8 cellular contexts compared by ENCODE assay signal in the genomic region with DNA sequence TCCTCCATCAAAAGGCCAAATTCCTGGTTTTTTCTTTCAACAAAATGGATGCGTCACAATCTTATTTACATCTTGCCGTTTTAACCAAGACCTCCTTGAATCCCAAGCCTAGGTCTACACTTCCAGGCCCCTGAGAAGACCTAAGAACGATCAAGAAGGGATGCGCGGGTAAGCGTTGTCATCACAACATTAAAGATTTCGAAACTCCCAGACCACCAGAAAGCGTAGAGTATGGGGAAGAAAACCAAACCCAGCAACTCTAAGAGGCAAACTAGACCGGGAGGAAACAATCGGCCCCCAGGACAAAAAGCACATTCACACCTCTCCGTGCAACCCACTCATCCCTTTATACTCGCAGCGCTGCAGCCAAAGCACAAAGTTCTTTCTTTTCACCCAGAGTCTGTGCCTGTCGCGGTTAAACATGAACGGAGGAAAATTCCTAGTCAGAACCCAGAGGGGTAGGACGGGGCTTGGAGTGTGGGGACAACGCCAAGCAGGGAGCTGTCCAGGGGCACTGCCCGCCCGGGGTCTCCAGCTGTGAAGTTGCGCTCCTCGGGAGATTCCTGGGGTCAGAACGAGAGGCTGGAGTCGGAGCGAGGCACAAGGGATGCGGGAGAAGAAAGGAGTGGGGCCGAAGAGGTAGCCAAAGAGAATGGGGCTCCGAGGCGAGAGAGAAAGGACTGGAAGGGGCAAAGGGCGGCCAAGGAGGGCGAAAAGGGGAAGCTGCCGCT. TPM values are rescaled to one million over a fixed set of nuclear protein-coding genes. Genes with fewer than 3 reads are reported as not detected.
DNase-seq lines count a peak whose midpoint lies in the region; ATAC-seq, FAIRE-seq and TF ChIP-seq lines count a peak whose summit lies in the region.

No MANE protein-coding gene starts in this region.

- H4K20me1 ChIP-seq in mammary epithelial cell (ENCODE audit: insufficient read depth, low read length): no peaks in the 10 kb centered on the region

- FAIRE-seq in frontal cortex (lab: Jason Lieb, UNC): no peak

- peak overlapping the region; percentile 48 for H2AFZ ChIP-seq in mammary epithelial cell (ENCODE audit: low read depth, low read length)

- TF ChIP-seq EP300 in suprapubic skin (IDR thresholded peaks at IDR 0.05): no peak

- peak overlapping the region; percentile 76 to 99 (median 97) for H3K4me3 ChIP-seq in mammary epithelial cell (replicated peaks in 1 of 3; ENCODE audit: insufficient read depth in 1 of 3, low read depth in 2 of 3, low read length in 3 of 3)
- H3K4me3 ChIP-seq in suprapubic skin: peak overlapping the region; percentile 76

- H3K36me3 ChIP-seq in mammary epithelial cell (ENCODE audit: insufficient read depth, low read length) (peaks cover 4% of the 10 kb centered on the region), suprapubic skin (peaks cover 6% of the 10 kb centered on the region)

- H3K4me1 ChIP-seq in mammary epithelial cell (ENCODE audit: insufficient read depth, low read length): peaks cover 45% of the 10 kb centered on the region
- H3K4me1 ChIP-seq in suprapubic skin: peaks cover 54% of the 10 kb centered on the region

- in situ Hi-C loops in mammary epithelial cell (cut with MboI; ENCODE audit: low sequenced_read_pairs in 2 of 2): loop anchor here (5.0 to 25.0 kb wide), 3 partner anchors 102 to 402 kb away; partner anchors contain the start of gene FITM2 (in 1 of the 2)

- peak overlapping the region; percentile 97 for H3K27ac ChIP-seq in mammary epithelial cell (ENCODE audit: insufficient read depth, low read depth, low read length)
- H3K27ac ChIP-seq in suprapubic skin: peak overlapping the region; percentile 98

- peak overlapping the region; percentile 98 for H3K9ac ChIP-seq in mammary epithelial cell (ENCODE audit: insufficient read depth, low read length)

- peaks cover 62% of the 10 kb centered on the region for H3K79me2 ChIP-seq in mammary epithelial cell (ENCODE audit: insufficient read depth, low read length)

- dilution Hi-C loops in mammary epithelial cell (cut with HindIII; ENCODE audit: low sequenced_read_pairs): no loop called here

- intact Hi-C loops in mammary epithelial cell (cut with micrococcal nuclease): loop anchor here (2.0 to 10.0 kb wide), 3 partner anchors 23 to 525 kb away; partner anchors contain the start of gene JPH2

- CTCF ChIA-PET in mammary epithelial cell (lab: Charles Lee; ENCODE audit: low non-redundant PET): no interaction called here

- H3K4me2 ChIP-seq in mammary epithelial cell (ENCODE audit: insufficient read depth, low read depth, low read length): peak overlapping the region; percentile 93

- TF ChIP-seq CTCF in mammary epithelial cell (conservative IDR thresholded peaks at IDR 0.05 in 1 of 2, IDR thresholded peaks at IDR 0.05 in 1 of 2; ENCODE audit: extremely low read depth in 1 of 2, insufficient read depth in 1 of 2, low read depth in 1 of 2, low read length in 2 of 2) (no peak), suprapubic skin (IDR thresholded peaks at IDR 0.05) (no peak)

- H3K9me3 ChIP-seq in mammary epithelial cell (replicated peaks; ENCODE audit: insufficient read depth, low read length) (no peaks in the 10 kb centered on the region), suprapubic skin (no peaks in the 10 kb centered on the region)

- H3K27me3 ChIP-seq in mammary epithelial cell (ENCODE audit: insufficient read depth, low read length): no peaks in the 10 kb centered on the region
- no peaks in the 10 kb centered on the region for H3K27me3 ChIP-seq in suprapubic skin

- ATAC-seq in left lobe of liver (peak; percentile 5), GM21423 (IDR thresholded peaks at IDR 0.05; ENCODE audit: unreplicated experiment) (no peak)

- peak; percentile 28 for DNase-seq in stimulated activated CD4-positive, alpha-beta T cell treated with anti-CD3 and anti-CD28 coated beads, Interleukin-4, amount 100 ng/mL, for 24 hours
- DNase-seq in stimulated activated CD4-positive, alpha-beta T cell treated with anti-CD3 and anti-CD28 coated beads, Interleukin-2, amount 100 ng/mL, for 48 hours: no peak
- peak; percentile 71 for DNase-seq in NOMO-1 treated with DMSO at 0.1 percent for 48 hours (lab: John Stamatoyannopoulos, UW; ENCODE audit: unreplicated experiment)
- no peak for DNase-seq in mammary epithelial cell
- DNase-seq in left lobe of liver (ENCODE audit: low spot score): no peak
- DNase-seq in suprapubic skin (ENCODE audit: low spot score in 2 of 2): peak in 1 of 2 donors; percentile 82
- no peak for DNase-seq in frontal cortex (ENCODE audit: low spot score in 2 of 2)

- no peak for TF ChIP-seq POLR2A in suprapubic skin (IDR thresholded peaks at IDR 0.05)

- TSS peak; percentile 41 for BruUV-seq in mammary epithelial cell (replicated peaks; lab: Mats Ljungman, UMichigan)

- 2% methylated on average over 30 of the region's 32 CpGs for WGBS in mammary epithelial cell (ENCODE audit: low coverage, missing lambda C conversion rate)
- under 1% methylated on average over 32 of the region's 32 CpGs for WGBS in suprapubic skin

RNA-seq across cellular contexts. Expression of gene OSER1, which starts 0.7 kb away (rescaled TPM):
- total RNA-seq in mammary epithelial cell (10 to 100 TPM; 18.5 to 29.5 TPM), left lobe of liver (11.8 TPM), suprapubic skin (10 to 100 TPM; 34.2 to 51.6 (median 41.3) TPM), frontal cortex (39.9 TPM)
- polyA plus RNA-seq in mammary epithelial cell: 32.4 TPM
- 40.5 TPM for polyA minus RNA-seq in mammary epithelial cell

RNA-seq across cellular contexts. Expression of gene JPH2, which starts 22.9 kb away (rescaled TPM):
- total RNA-seq in mammary epithelial cell (10 to 100 TPM in 1 of 2 donors, 1 to 10 TPM in 1; 5.5 to 14.2 TPM), left lobe of liver (0.13 TPM), suprapubic skin (1 to 10 TPM; 3.8 to 5.0 (median 4.5) TPM), frontal cortex (under 0.01 TPM)
- polyA plus RNA-seq in mammary epithelial cell: 6.8 TPM
- polyA minus RNA-seq in mammary epithelial cell: 19.3 TPM

RNA-seq across cellular contexts. Expression of gene GDAP1L1, which starts 37.3 kb away (rescaled TPM):
- total RNA-seq in mammary epithelial cell (not detected), left lobe of liver (not detected), suprapubic skin (not detected), frontal cortex (131 TPM)
- not detected for polyA plus RNA-seq in mammary epithelial cell
- polyA minus RNA-seq in mammary epithelial cell: not detected

Comparison
In these comparisons a context has a peak if more than half of its experiments do, and no peak if none do; other contexts are left out.
1. DNase-seq: peak in stimulated activated CD4-positive, alpha-beta T cell treated with anti-CD3 and anti-CD28 coated beads, Interleukin-4, amount 100 ng/mL, for 24 hours (single experiment) and NOMO-1 treated with DMSO at 0.1 percent for 48 hours (single experiment); none in stimulated activated CD4-positive, alpha-beta T cell treated with anti-CD3 and anti-CD28 coated beads, Interleukin-2, amount 100 ng/mL, for 48 hours (0 of 2), mammary epithelial cell (single experiment), left lobe of liver (single experiment) and frontal cortex (0 of 2).
2. RNA of gene GDAP1L1, which starts 37.3 kb away (total RNA-seq): 131 TPM in frontal cortex (single experiment); not detected in mammary epithelial cell, not detected in left lobe of liver (single experiment) and not detected in suprapubic skin; every median in the first group is over 100 times any median in the second.